1 cellular context compared by ENCODE assay signal in genomic region chr14:60248697-60249314, GRCh38.
TF ChIP-seq lines count a peak whose summit lies in the region.

PPM1A (plus strand) TSS chr14:60249221; CDS start chr14:60282704, 33,483 bp downstream.

TF ChIP-seq in H1, 55 proteins besides CTCF, POLR2A, EP300 and RAD21 (continued from another document):
- TF ChIP-seq EGR1 (IDR thresholded peaks at IDR 0.05; ENCODE audit: borderline replicate concordance, low read depth, low read length) (no peak), ZNF274 (IDR thresholded peaks at IDR 0.05; ENCODE audit: borderline replicate concordance, extremely low read depth, low read length) (no peak), TAF1 (IDR thresholded peaks at IDR 0.05; ENCODE audit: low read depth, low read length) (peak; percentile 85), SIX5 (IDR thresholded peaks at IDR 0.05; ENCODE audit: low read depth, low read length) (no peak), CREB1 (IDR thresholded peaks at IDR 0.05) (peak; percentile 92), CBX8 (IDR thresholded peaks at IDR 0.05; ENCODE audit: borderline replicate concordance, low read depth, low read length) (no peak), FOSL1 (IDR thresholded peaks at IDR 0.05; ENCODE audit: insufficient read depth, low read depth, low read length) (no peak), GABPA (IDR thresholded peaks at IDR 0.05; ENCODE audit: borderline replicate concordance, insufficient read depth, low read length) (no peak), RXRA (IDR thresholded peaks at IDR 0.05; ENCODE audit: insufficient read depth, low read depth, low read length) (no peak), TEAD4 (IDR thresholded peaks at IDR 0.05; ENCODE audit: low read depth, low read length) (no peak), ATF2 (IDR thresholded peaks at IDR 0.05; ENCODE audit: low read length) (peak; percentile 84), SP1 (IDR thresholded peaks at IDR 0.05; ENCODE audit: low read depth, low read length) (0 out of 2 replicates have a peak, but pooled peaks have one; percentile 35), JUND (IDR thresholded peaks at IDR 0.05; ENCODE audit: low read length) (peak; percentile 98), CHD7 (IDR thresholded peaks at IDR 0.05; ENCODE audit: insufficient replicate concordance, low read length) (no peak), JUN (IDR thresholded peaks at IDR 0.05; ENCODE audit: low read depth, low read length) (peak; percentile 69; the same call in 1 of the 2 replicates), BCL11A (IDR thresholded peaks at IDR 0.05; ENCODE audit: low read depth in 2 of 2, low read length in 2 of 2) (no peak), EZH2 (IDR thresholded peaks at IDR 0.05; ENCODE audit: low read depth, low read length, severe bottlenecking) (no peak), RBBP5 (IDR thresholded peaks at IDR 0.05; ENCODE audit: borderline replicate concordance, low read depth, low read length) (peak; percentile 73; the same call in 1 of the 2 replicates), CTBP2 (IDR thresholded peaks at IDR 0.05; ENCODE audit: borderline replicate concordance, insufficient read depth, insufficient read length, low read length) (no peak), HDAC6 (IDR thresholded peaks at IDR 0.05; ENCODE audit: low read depth, low read length) (no peak), SIN3A (conservative IDR thresholded peaks at IDR 0.05 in 1 of 2, IDR thresholded peaks at IDR 0.05 in 1 of 2; ENCODE audit: low read depth in 1 of 2, low read length in 2 of 2) (no peak), NRF1 (IDR thresholded peaks at IDR 0.05; ENCODE audit: low read depth, low read length) (no peak), MAX (IDR thresholded peaks at IDR 0.05) (peak; percentile 40; the same call in 1 of the 2 replicates), BRCA1 (IDR thresholded peaks at IDR 0.05; ENCODE audit: low read depth, low read length) (no peak), TBP (IDR thresholded peaks at IDR 0.05; ENCODE audit: low read depth, low read length) (peak; percentile 93), PHF8 (conservative IDR thresholded peaks at IDR 0.05; ENCODE audit: low read depth, low read length) (peak; percentile 93), CHD2 (IDR thresholded peaks at IDR 0.05; ENCODE audit: low read length) (no peak; the same call in 1 of the 2 replicates), KDM5A (IDR thresholded peaks at IDR 0.05; ENCODE audit: low read length) (no peak), NANOG (IDR thresholded peaks at IDR 0.05; ENCODE audit: insufficient read depth, low read depth, low read length, poor library complexity, severe bottlenecking) (peak; percentile 69), KDM1A (IDR thresholded peaks at IDR 0.05; ENCODE audit: borderline replicate concordance, low read length) (no peak), TCF12 (IDR thresholded peaks at IDR 0.05; ENCODE audit: low read depth, low read length) (0 out of 2 replicates have a peak, but pooled peaks have one; percentile 14), E2F6 (IDR thresholded peaks at IDR 0.05) (no peak), KDM4A (IDR thresholded peaks at IDR 0.05; ENCODE audit: low read depth, low read length, severe bottlenecking) (peak; percentile 46), TAF7 (optimal IDR thresholded peaks at IDR 0.05; ENCODE audit: borderline replicate concordance, low read depth, low read length) (peak; percentile 58), SP4 (IDR thresholded peaks at IDR 0.05; ENCODE audit: low read length) (no peak), RFX5 (IDR thresholded peaks at IDR 0.05; ENCODE audit: borderline replicate concordance, low read depth, low read length) (no peak), GTF2F1 (IDR thresholded peaks at IDR 0.05; ENCODE audit: borderline replicate concordance, low read depth, low read length) (0 out of 2 replicates have a peak, but pooled peaks have one; percentile 64), ASH2L (IDR thresholded peaks at IDR 0.05; ENCODE audit: low read length) (peak; percentile 67), CEBPB (IDR thresholded peaks at IDR 0.05; ENCODE audit: low read depth, low read length) (no peak), ATF3 (IDR thresholded peaks at IDR 0.05; ENCODE audit: insufficient read depth, low read depth, low read length) (no peak), YY1 (IDR thresholded peaks at IDR 0.05; ENCODE audit: low read depth, low read length) (0 out of 2 replicates have a peak, but pooled peaks have one; percentile 8), CHD1 (IDR thresholded peaks at IDR 0.05; ENCODE audit: low read depth, low read length) (no peak), SIRT6 (IDR thresholded peaks at IDR 0.05; ENCODE audit: low read length) (no peak), POLR2AphosphoS5 (IDR thresholded peaks at IDR 0.05; ENCODE audit: low read depth, low read length) (peak; percentile 89)
